Comparison of ENCODE assay signal across 8 cellular contexts in genomic region chr12:57276935-57277563, GRCh38. TPM values are rescaled to one million over a fixed set of nuclear protein-coding genes. Genes with fewer than 3 reads are reported as not detected.
DNase-seq lines count a peak whose midpoint lies in the region; ATAC-seq and TF ChIP-seq lines count a peak whose summit lies in the region.

No MANE protein-coding gene starts in this region.

- H3K4me1 ChIP-seq in HCT116 (ENCODE audit: control insufficient read depth in 1 of 2, insufficient read depth in 2 of 2, low read length in 2 of 2), result peaks cover 20 to 26% of the 10 kb centered on the region in 2 experiments

- ATAC-seq in HCT116 (peak; percentile 30), left lobe of liver (peak; percentile 62), HG02571 (IDR thresholded peaks at IDR 0.05; ENCODE audit: unreplicated experiment) (no peak), GM18519 (IDR thresholded peaks at IDR 0.05; ENCODE audit: low FRiP score, unreplicated experiment) (no peak), GM21447 (IDR thresholded peaks at IDR 0.05; ENCODE audit: unreplicated experiment) (no peak), HG02840 (IDR thresholded peaks at IDR 0.05; ENCODE audit: low FRiP score, unreplicated experiment) (no peak)

- H3K27me3 ChIP-seq in HCT116 (ENCODE audit: insufficient read depth, low read length), result no peaks in the 10 kb centered on the region

- no peak overlapping the region for H3K27ac ChIP-seq in HCT116 (ENCODE audit: low read depth, low read length)

- H3K36me3 ChIP-seq in HCT116 (ENCODE audit: control insufficient read depth in 1 of 2, insufficient read depth in 2 of 2, low read length in 2 of 2), result peaks cover 0 to 4% of the 10 kb centered on the region in 2 experiments; a peak in 2 of 4 replicates

- TF ChIP-seq RAD21 in HCT116 (IDR thresholded peaks at IDR 0.05; ENCODE audit: low read depth), result peak; percentile 47

- peak; percentile 13 for DNase-seq in COR-L47 (lab: John Stamatoyannopoulos, UW)
- peak; percentile 18 for DNase-seq in HCT116 (ENCODE audit: low read depth, low spot score)
- DNase-seq in activated CD4-positive, alpha-beta T cell treated with anti-CD3 and anti-CD28 coated beads, Interleukin-2, amount 50 U/mL, for 48 hours, result peak; percentile 21 to 32
- DNase-seq in left lobe of liver (ENCODE audit: low spot score), result no peak

- H3K79me2 ChIP-seq in HCT116 (ENCODE audit: insufficient read depth, low read length), result no peaks in the 10 kb centered on the region

- no peak for TF ChIP-seq POLR2A in HCT116 (IDR thresholded peaks at IDR 0.05; ENCODE audit: borderline replicate concordance, extremely low read depth, insufficient read depth, insufficient read length)

- POLR2A ChIA-PET in HCT116 (lab: Charles Lee), result no interaction called here

- BruUV-seq in HCT116 (replicated peaks; lab: Mats Ljungman, UMichigan), result no TSS peak

- H3K9ac ChIP-seq in HCT116 (ENCODE audit: low read length), result no peak overlapping the region

- RAD21 ChIA-PET in HCT116 (lab: Charles Lee; ENCODE audit: low non-redundant PET in 1 of 2, low total read pairs in 2 of 2, uncharacterized antibody in 2 of 2, unreplicated experiment in 2 of 2), result no interaction called here

- H3K9me2 ChIP-seq in HCT116 (ENCODE audit: insufficient read depth), result no peaks in the 10 kb centered on the region

- no peaks in the 10 kb centered on the region for H4K20me1 ChIP-seq in HCT116 (ENCODE audit: insufficient read depth)

- H3K4me2 ChIP-seq in HCT116 (ENCODE audit: low read length), result no peak overlapping the region

- intact Hi-C loops in HCT116 (cut with micrococcal nuclease), result no loop called here

- H3K4me3 ChIP-seq in HCT116 (replicated peaks in 1 of 2; ENCODE audit: low read depth in 1 of 2, low read length in 2 of 2), result no peak overlapping the region

- no peak overlapping the region for H2AFZ ChIP-seq in HCT116 (ENCODE audit: low read depth, low read length, poor library complexity, severe bottlenecking)

- no peaks in the 10 kb centered on the region for H3K9me3 ChIP-seq in HCT116 (ENCODE audit: control insufficient read depth in 1 of 2, insufficient read depth in 1 of 2, low read depth in 1 of 2, low read length in 2 of 2)

- peak; percentile 50 to 67 (median 64); a peak in 5 of 6 replicates for TF ChIP-seq CTCF in HCT116 (IDR thresholded peaks at IDR 0.05 in 2 of 3, conservative IDR thresholded peaks at IDR 0.05 in 1 of 3; ENCODE audit: borderline replicate concordance in 1 of 3, insufficient read depth in 1 of 3, low read depth in 2 of 3, low read length in 2 of 3)

- CTCF ChIA-PET in HCT116 (lab: Charles Lee), result interaction anchor here (0.9 to 2.6 kb wide), 9 partner anchors 9 to 178 kb away, joined by 3 to 9 read pairs (median 4); partner anchors contain the start of gene INHBE

TF ChIP-seq in HCT116, 20 proteins besides CTCF, POLR2A, EP300 and RAD21:
- TF ChIP-seq CBX3 (IDR thresholded peaks at IDR 0.05; ENCODE audit: low read depth) (no peak), JUND (IDR thresholded peaks at IDR 0.05) (no peak), ATF3 (IDR thresholded peaks at IDR 0.05) (no peak), FOSL1 (IDR thresholded peaks at IDR 0.05; ENCODE audit: low read depth) (no peak), EZH2phosphoT487 (IDR thresholded peaks at IDR 0.05; ENCODE audit: borderline replicate concordance) (no peak), POLR2AphosphoS5 (IDR thresholded peaks at IDR 0.05; ENCODE audit: low read depth, low read length) (no peak), SIN3A (IDR thresholded peaks at IDR 0.05; ENCODE audit: low read depth) (no peak), ELF1 (IDR thresholded peaks at IDR 0.05; ENCODE audit: borderline replicate concordance, low read depth) (no peak), TCF7L2 (IDR thresholded peaks at IDR 0.05; ENCODE audit: borderline replicate concordance, extremely low read depth, insufficient read depth, insufficient read length) (no peak), REST (IDR thresholded peaks at IDR 0.05; ENCODE audit: low read depth) (no peak)
- TF ChIP-seq, protein P1, sequence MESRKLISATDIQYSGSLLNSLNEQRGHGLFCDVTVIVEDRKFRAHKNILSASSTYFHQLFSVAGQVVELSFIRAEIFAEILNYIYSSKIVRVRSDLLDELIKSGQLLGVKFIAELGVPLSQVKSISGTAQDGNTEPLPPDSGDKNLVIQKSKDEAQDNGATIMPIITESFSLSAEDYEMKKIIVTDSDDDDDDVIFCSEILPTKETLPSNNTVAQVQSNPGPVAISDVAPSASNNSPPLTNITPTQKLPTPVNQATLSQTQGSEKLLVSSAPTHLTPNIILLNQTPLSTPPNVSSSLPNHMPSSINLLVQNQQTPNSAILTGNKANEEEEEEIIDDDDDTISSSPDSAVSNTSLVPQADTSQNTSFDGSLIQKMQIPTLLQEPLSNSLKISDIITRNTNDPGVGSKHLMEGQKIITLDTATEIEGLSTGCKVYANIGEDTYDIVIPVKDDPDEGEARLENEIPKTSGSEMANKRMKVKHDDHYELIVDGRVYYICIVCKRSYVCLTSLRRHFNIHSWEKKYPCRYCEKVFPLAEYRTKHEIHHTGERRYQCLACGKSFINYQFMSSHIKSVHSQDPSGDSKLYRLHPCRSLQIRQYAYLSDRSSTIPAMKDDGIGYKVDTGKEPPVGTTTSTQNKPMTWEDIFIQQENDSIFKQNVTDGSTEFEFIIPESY (IDR thresholded peaks at IDR 0.05; ENCODE audit: extremely low read depth, insufficient replicate concordance, low read length), result no peak
- TF ChIP-seq, protein P2, sequence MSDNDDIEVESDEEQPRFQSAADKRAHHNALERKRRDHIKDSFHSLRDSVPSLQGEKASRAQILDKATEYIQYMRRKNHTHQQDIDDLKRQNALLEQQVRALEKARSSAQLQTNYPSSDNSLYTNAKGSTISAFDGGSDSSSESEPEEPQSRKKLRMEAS (IDR thresholded peaks at IDR 0.05), result no peak

RNA-seq across cellular contexts. Expression of gene STAC3, which starts 26.1 kb away (rescaled TPM):
- total RNA-seq in HCT116 (2021; ENCODE audit: unreplicated experiment) (2.5 TPM), left lobe of liver (2.3 TPM)
- polyA plus RNA-seq in HCT116 (2012), result 1.3 and 2.4 TPM in 2 replicates

RNA-seq across cellular contexts. Expression of gene SHMT2, which starts 47.5 kb away (rescaled TPM):
- 280 TPM for total RNA-seq in HCT116 (2021; ENCODE audit: unreplicated experiment)
- 319 and 327 TPM in 2 replicates for polyA plus RNA-seq in HCT116 (2012)
- total RNA-seq in left lobe of liver, result 242 TPM

Comparison
In these comparisons a context has a peak if more than half of its experiments do, and no peak if none do; other contexts are left out.
1. ATAC-seq: peak in HCT116 (single experiment) and left lobe of liver (single experiment); none in HG02571 (single experiment), GM18519 (single experiment), GM21447 (single experiment) and HG02840 (single experiment).